In the genomic region with DNA sequence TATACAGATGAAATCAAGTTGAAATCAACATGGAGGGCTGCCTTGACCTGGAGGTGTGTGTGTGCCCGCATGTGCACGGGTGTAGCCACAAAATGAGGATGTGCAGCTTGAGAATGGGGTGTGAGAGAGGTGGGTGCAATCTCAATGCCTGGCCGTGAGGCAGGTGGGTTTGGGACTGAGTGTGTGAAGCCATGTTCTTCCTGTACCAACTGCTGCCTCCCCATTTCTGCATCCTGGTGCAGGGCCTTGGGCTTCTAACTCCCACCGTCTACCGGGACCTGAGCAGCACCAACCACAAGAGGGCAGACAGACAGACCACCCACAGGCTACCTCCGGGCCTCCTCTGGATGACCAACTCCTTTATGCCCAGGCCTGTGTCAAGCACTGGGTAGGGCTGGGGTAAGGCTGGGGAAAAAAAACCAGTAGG, we compare ENCODE assay signal across 9 cellular contexts.
DNase-seq lines count a peak whose midpoint lies in the region; ATAC-seq, FAIRE-seq and TF ChIP-seq lines count a peak whose summit lies in the region.
"Had no signal": no experiment of that assay in that cellular context is flagged by ENCODE, and none has a peak within 500 bp of the region (broad histone marks: within the 10 kb centered on the region; RNA-seq: fewer than 3 reads in every experiment).

No MANE protein-coding gene starts in this region.

- H3K9ac ChIP-seq in HCT116 (ENCODE audit: low read length): no peak overlapping the region

- no peak for TF ChIP-seq POLR2A in HCT116 (IDR thresholded peaks at IDR 0.05; ENCODE audit: borderline replicate concordance, extremely low read depth, insufficient read depth, insufficient read length)

- no peak for FAIRE-seq in small intestine (lab: Jason Lieb, UNC)

- H3K9me3 ChIP-seq in CD4-positive, CD25-positive, alpha-beta regulatory T cell (ENCODE audit: control insufficient read depth in 2 of 2, low read length in 2 of 2): no peaks in the 10 kb centered on the region
- H3K9me3 ChIP-seq in HCT116 (ENCODE audit: control insufficient read depth in 1 of 2, insufficient read depth in 1 of 2, low read depth in 1 of 2, low read length in 2 of 2): no peaks in the 10 kb centered on the region
- no peaks in the 10 kb centered on the region for H3K9me3 ChIP-seq in WERI-Rb-1 (ENCODE audit: severe bottlenecking)
- H3K9me3 ChIP-seq in small intestine (ENCODE audit: control insufficient read depth, low read depth): no peaks in the 10 kb centered on the region
- H3K9me3 ChIP-seq in mucosa of descending colon: no peaks in the 10 kb centered on the region

- H3K9me3 Mint-ChIP-seq in CD4-positive, CD25-positive, alpha-beta regulatory T cell: peaks cover 0 to 2% (median 0%) of the 10 kb centered on the region in 7 donors
- peaks cover 0 to 1% (median 0%) of the 10 kb centered on the region in 6 donors for H3K9me3 Mint-ChIP-seq in immature natural killer cell

- RAD21 ChIA-PET in HCT116 (lab: Charles Lee; ENCODE audit: low non-redundant PET in 1 of 2, low total read pairs in 2 of 2, uncharacterized antibody in 2 of 2, unreplicated experiment in 2 of 2): no interaction called here

- no peaks in the 10 kb centered on the region for H3K79me2 ChIP-seq in HCT116 (ENCODE audit: insufficient read depth, low read length)

- no peak overlapping the region for H3K4me3 ChIP-seq in CD4-positive, CD25-positive, alpha-beta regulatory T cell (ENCODE audit: low read depth, low read length)
- H3K4me3 ChIP-seq in HCT116 (replicated peaks in 1 of 2; ENCODE audit: low read depth in 1 of 2, low read length in 2 of 2): no peak overlapping the region
- no peak overlapping the region for H3K4me3 ChIP-seq in WERI-Rb-1 (ENCODE audit: low read depth, low read length)
- H3K4me3 ChIP-seq in small intestine (ENCODE audit: low read depth in 1 of 2, low read length in 2 of 2): no peak overlapping the region
- H3K4me3 ChIP-seq in mucosa of descending colon: no peak overlapping the region

- no peaks in the 10 kb centered on the region for H3K36me3 Mint-ChIP-seq in CD4-positive, CD25-positive, alpha-beta regulatory T cell
- no peaks in the 10 kb centered on the region for H3K36me3 Mint-ChIP-seq in immature natural killer cell

- no peaks in the 10 kb centered on the region for H3K36me3 ChIP-seq in CD4-positive, CD25-positive, alpha-beta regulatory T cell (ENCODE audit: control insufficient read depth, insufficient read depth, low read length)
- no peaks in the 10 kb centered on the region for H3K36me3 ChIP-seq in HCT116 (ENCODE audit: control insufficient read depth in 1 of 2, insufficient read depth in 2 of 2, low read length in 2 of 2)
- no peaks in the 10 kb centered on the region for H3K36me3 ChIP-seq in WERI-Rb-1
- H3K36me3 ChIP-seq in small intestine (ENCODE audit: control insufficient read depth in 2 of 2, insufficient read depth in 2 of 2, low read length in 2 of 2): no peaks in the 10 kb centered on the region
- H3K36me3 ChIP-seq in mucosa of descending colon (ENCODE audit: low read depth): no peaks in the 10 kb centered on the region

- WGBS in small intestine, 3 donors: 70 to 82% (median 71%) methylated on average over 6 of the region's 6 CpGs

- no peaks in the 10 kb centered on the region for H3K9me2 ChIP-seq in HCT116 (ENCODE audit: insufficient read depth)

- H3K27ac ChIP-seq in CD4-positive, CD25-positive, alpha-beta regulatory T cell (ENCODE audit: insufficient read depth, low read length, poor library complexity, severe bottlenecking): no peak overlapping the region
- H3K27ac ChIP-seq in HCT116 (ENCODE audit: low read depth, low read length) (no peak overlapping the region), WERI-Rb-1 (no peak overlapping the region), small intestine (ENCODE audit: low read depth in 1 of 2, low read length in 1 of 2) (no peak overlapping the region)

- POLR2A ChIA-PET in HCT116 (lab: Charles Lee): no interaction called here

- TF ChIP-seq RAD21 in HCT116 (IDR thresholded peaks at IDR 0.05; ENCODE audit: low read depth): peak; percentile 31; the same call in 1 of the 2 replicates

- no peaks in the 10 kb centered on the region for H3K27me3 Mint-ChIP-seq in CD4-positive, CD25-positive, alpha-beta regulatory T cell
- peaks cover 6 to 14% (median 12%) of the 10 kb centered on the region in 3 donors for H3K27me3 Mint-ChIP-seq in immature natural killer cell (ENCODE audit: low read depth in 3 of 3)

- peak overlapping the region in 2 of 3 donors; percentile 78 to 92 for H3K27ac Mint-ChIP-seq in CD4-positive, CD25-positive, alpha-beta regulatory T cell
- peak overlapping the region in 5 of 6 donors; percentile 39 to 94 (median 53) for H3K27ac Mint-ChIP-seq in immature natural killer cell

- no peak overlapping the region for H2AFZ ChIP-seq in HCT116 (ENCODE audit: low read depth, low read length, poor library complexity, severe bottlenecking)

- no peaks in the 10 kb centered on the region for H3K27me3 ChIP-seq in CD4-positive, CD25-positive, alpha-beta regulatory T cell (ENCODE audit: control insufficient read depth, insufficient read depth, low read length)
- H3K27me3 ChIP-seq in HCT116 (ENCODE audit: insufficient read depth, low read length) (no peaks in the 10 kb centered on the region; the same call in 1 of the 2 replicates), WERI-Rb-1 (ENCODE audit: insufficient read depth, low read depth, severe bottlenecking) (no peaks in the 10 kb centered on the region), small intestine (ENCODE audit: control insufficient read depth in 2 of 2, insufficient read depth in 2 of 2, low read length in 2 of 2) (no peaks in the 10 kb centered on the region)

- CTCF ChIA-PET in HCT116 (lab: Charles Lee): no interaction called here

- H3K4me3 Mint-ChIP-seq in CD4-positive, CD25-positive, alpha-beta regulatory T cell: peak overlapping the region in 3 of 4 donors; percentile 6 to 84 (median 78)
- peak overlapping the region; percentile 73 to 93 (median 85) for H3K4me3 Mint-ChIP-seq in immature natural killer cell

- no peak overlapping the region for H3K4me2 ChIP-seq in HCT116 (ENCODE audit: low read length)

- intact Hi-C loops in HCT116 (cut with micrococcal nuclease) (no loop called here), mucosa of descending colon (cut with DNase I, micrococcal nuclease) (no loop called here)

- no TSS peak for BruUV-seq in HCT116 (replicated peaks; lab: Mats Ljungman, UMichigan)

- H4K20me1 ChIP-seq in HCT116 (ENCODE audit: insufficient read depth): no peaks in the 10 kb centered on the region

- no peak for DNase-seq in CD4-positive, CD25-positive, alpha-beta regulatory T cell
- no peak for DNase-seq in HCT116 (ENCODE audit: low read depth, low spot score)
- peak; percentile 59 for DNase-seq in WERI-Rb-1
- DNase-seq in immature natural killer cell: peak in 1 of 3 donors; percentile 33
- DNase-seq in small intestine: no peak
- DNase-seq in mucosa of descending colon: no peak
- no peak for DNase-seq in NCI-H1105 (lab: John Stamatoyannopoulos, UW)
- DNase-seq: NCI-H226 had no signal

- peaks cover 28% of the 10 kb centered on the region for H3K4me1 ChIP-seq in CD4-positive, CD25-positive, alpha-beta regulatory T cell (ENCODE audit: control insufficient read depth, insufficient read depth, low read length, poor library complexity, severe bottlenecking)
- H3K4me1 ChIP-seq in HCT116 (ENCODE audit: control insufficient read depth in 1 of 2, insufficient read depth in 2 of 2, low read length in 2 of 2): no peaks in the 10 kb centered on the region
- H3K4me1 ChIP-seq in small intestine (ENCODE audit: control insufficient read depth in 2 of 2, insufficient read depth in 1 of 2, low read depth in 1 of 2, low read length in 1 of 2): peaks cover 0 to 2% of the 10 kb centered on the region in 2 donors
- H3K4me1 ChIP-seq in mucosa of descending colon (ENCODE audit: low read depth): peaks cover 9% of the 10 kb centered on the region

- peaks cover 4 to 48% (median 37%) of the 10 kb centered on the region in 4 donors for H3K4me1 Mint-ChIP-seq in CD4-positive, CD25-positive, alpha-beta regulatory T cell
- H3K4me1 Mint-ChIP-seq in immature natural killer cell: peaks cover 43 to 69% of the 10 kb centered on the region in 2 donors

- ATAC-seq in CD4-positive, CD25-positive, alpha-beta regulatory T cell (ENCODE audit: low read depth in 2 of 2): no peak
- peak; percentile 78 for ATAC-seq in HCT116
- no peak for ATAC-seq in GM21515 (IDR thresholded peaks at IDR 0.05; ENCODE audit: unreplicated experiment)
- no peak for ATAC-seq in mucosa of descending colon

- TF ChIP-seq CTCF in HCT116 (IDR thresholded peaks at IDR 0.05 in 2 of 3, conservative IDR thresholded peaks at IDR 0.05 in 1 of 3; ENCODE audit: borderline replicate concordance in 1 of 3, insufficient read depth in 1 of 3, low read depth in 2 of 3, low read length in 2 of 3) (peak in 2 of 3 experiments; percentile 31 to 40; a peak in 2 of 6 replicates), WERI-Rb-1 (IDR thresholded peaks at IDR 0.05; ENCODE audit: low read depth, low read length) (peak; percentile 59), mucosa of descending colon (IDR thresholded peaks at IDR 0.05) (no peak)

TF ChIP-seq in HCT116, 20 proteins besides CTCF, POLR2A, EP300 and RAD21:
- TF ChIP-seq YY1 (IDR thresholded peaks at IDR 0.05; ENCODE audit: extremely low read depth, insufficient replicate concordance, low read depth, low read length) (no peak), CBX3 (IDR thresholded peaks at IDR 0.05; ENCODE audit: low read depth) (no peak), SP1 (IDR thresholded peaks at IDR 0.05; ENCODE audit: low read depth) (no peak), EGR1 (IDR thresholded peaks at IDR 0.05; ENCODE audit: low read depth) (no peak), CEBPB (IDR thresholded peaks at IDR 0.05; ENCODE audit: low read depth) (no peak)
- TF ChIP-seq, protein P1, sequence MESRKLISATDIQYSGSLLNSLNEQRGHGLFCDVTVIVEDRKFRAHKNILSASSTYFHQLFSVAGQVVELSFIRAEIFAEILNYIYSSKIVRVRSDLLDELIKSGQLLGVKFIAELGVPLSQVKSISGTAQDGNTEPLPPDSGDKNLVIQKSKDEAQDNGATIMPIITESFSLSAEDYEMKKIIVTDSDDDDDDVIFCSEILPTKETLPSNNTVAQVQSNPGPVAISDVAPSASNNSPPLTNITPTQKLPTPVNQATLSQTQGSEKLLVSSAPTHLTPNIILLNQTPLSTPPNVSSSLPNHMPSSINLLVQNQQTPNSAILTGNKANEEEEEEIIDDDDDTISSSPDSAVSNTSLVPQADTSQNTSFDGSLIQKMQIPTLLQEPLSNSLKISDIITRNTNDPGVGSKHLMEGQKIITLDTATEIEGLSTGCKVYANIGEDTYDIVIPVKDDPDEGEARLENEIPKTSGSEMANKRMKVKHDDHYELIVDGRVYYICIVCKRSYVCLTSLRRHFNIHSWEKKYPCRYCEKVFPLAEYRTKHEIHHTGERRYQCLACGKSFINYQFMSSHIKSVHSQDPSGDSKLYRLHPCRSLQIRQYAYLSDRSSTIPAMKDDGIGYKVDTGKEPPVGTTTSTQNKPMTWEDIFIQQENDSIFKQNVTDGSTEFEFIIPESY (IDR thresholded peaks at IDR 0.05; ENCODE audit: extremely low read depth, insufficient replicate concordance, low read length): no peak
